In genomic region chr6:116779569-116780164, GRCh38 we compare ENCODE assay signal across 9 cellular contexts. TPM values are rescaled to one million over a fixed set of nuclear protein-coding genes. Genes with fewer than 3 reads are reported as not detected.
DNase-seq lines count a peak whose midpoint lies in the region; ATAC-seq and TF ChIP-seq lines count a peak whose summit lies in the region.
"Had no signal": no experiment of that assay in that cellular context is flagged by ENCODE, and none has a peak within 500 bp of the region (broad histone marks: within the 10 kb centered on the region; RNA-seq: fewer than 3 reads in every experiment).

No MANE protein-coding gene starts in this region.

- no peaks in the 10 kb centered on the region for H3K36me3 ChIP-seq in fibroblast of lung (ENCODE audit: control insufficient read depth, insufficient read depth, low read length)
- H3K36me3 ChIP-seq in skeletal muscle satellite cell (ENCODE audit: insufficient read depth, low read length), result no peaks in the 10 kb centered on the region

- H3K4me3 ChIP-seq in fibroblast of lung (replicated peaks in 1 of 4; ENCODE audit: control extremely low read depth in 1 of 4, insufficient read depth in 1 of 4, low read depth in 3 of 4, low read length in 4 of 4), result peak overlapping the region in 2 of 4 experiments; percentile 8 to 25
- no peak overlapping the region for H3K4me3 ChIP-seq in skeletal muscle satellite cell (ENCODE audit: low read length)

- H3K4me1 ChIP-seq in fibroblast of lung (ENCODE audit: control insufficient read depth, extremely low read depth, insufficient read depth, low read length) (no peaks in the 10 kb centered on the region), skeletal muscle satellite cell (ENCODE audit: control insufficient read depth, insufficient read depth, low read length) (no peaks in the 10 kb centered on the region)

- ATAC-seq in HG03442 (IDR thresholded peaks at IDR 0.05; ENCODE audit: unreplicated experiment) (peak; percentile 53), HG03045 (IDR thresholded peaks at IDR 0.05; ENCODE audit: unreplicated experiment) (no peak)

- TF ChIP-seq CTCF in fibroblast of lung (conservative IDR thresholded peaks at IDR 0.05 in 1 of 2, IDR thresholded peaks at IDR 0.05 in 1 of 2; ENCODE audit: low read depth in 1 of 2, low read length in 2 of 2), result peak in 1 of 2 donors; percentile 42

- no peaks in the 10 kb centered on the region for H3K27me3 ChIP-seq in fibroblast of lung (ENCODE audit: control insufficient read depth, insufficient read depth, low read length)
- no peaks in the 10 kb centered on the region for H3K27me3 ChIP-seq in skeletal muscle satellite cell (ENCODE audit: control insufficient read depth, insufficient read depth, low read length)

- no peaks in the 10 kb centered on the region for H3K79me2 ChIP-seq in fibroblast of lung (ENCODE audit: control insufficient read depth, insufficient read depth, low read length)

- H4K20me1 ChIP-seq in fibroblast of lung (ENCODE audit: control insufficient read depth, extremely low read depth, insufficient read depth, low read length), result no peaks in the 10 kb centered on the region

- no peak overlapping the region for H3K4me2 ChIP-seq in fibroblast of lung (ENCODE audit: extremely low read depth, insufficient read depth, low read length)
- peak overlapping the region; percentile 59 for H3K4me2 ChIP-seq in skeletal muscle satellite cell (ENCODE audit: low read length)

- H2AFZ ChIP-seq in fibroblast of lung (ENCODE audit: low read length), result no peak overlapping the region

- no peaks in the 10 kb centered on the region for H3K9me3 ChIP-seq in fibroblast of lung (ENCODE audit: control insufficient read depth, insufficient read depth, low read depth, low read length)
- no peaks in the 10 kb centered on the region for H3K9me3 ChIP-seq in skeletal muscle satellite cell (replicated peaks; ENCODE audit: low read length)

- peak; percentile 37 for DNase-seq in SKM-1 treated with dmso at 0.1 percent for 144 hours (lab: John Stamatoyannopoulos, UW; ENCODE audit: unreplicated experiment)
- no peak for DNase-seq in SKM-1 (lab: John Stamatoyannopoulos, UW; ENCODE audit: unreplicated experiment)
- DNase-seq in OCI-M1 (lab: John Stamatoyannopoulos, UW), result peak; percentile 89
- DNase-seq in fibroblast of lung (ENCODE audit: low read depth in 2 of 2), result peak; percentile 21 to 67
- DNase-seq in activated CD4-positive, alpha-beta T cell treated with anti-CD3 and anti-CD28 coated beads for 48 hours, result no peak
- DNase-seq: activated naive CD8-positive, alpha-beta T cell treated with anti-CD3 and anti-CD28 coated beads, Interleukin-2, amount 10 ng/mL, durations not matched to agents 7 days and 5 days had no signal

- H3K9ac ChIP-seq in fibroblast of lung (ENCODE audit: insufficient read depth, low read length), result no peak overlapping the region
- H3K9ac ChIP-seq in skeletal muscle satellite cell (ENCODE audit: low read depth, low read length), result peak overlapping the region; percentile 44

- no peak overlapping the region for H3K27ac ChIP-seq in fibroblast of lung (ENCODE audit: insufficient read depth, low read length)

RNA-seq across cellular contexts. Expression of gene FAM162B, which starts 14.1 kb away (rescaled TPM):
- 13.1 and 16.2 TPM in 2 replicates for total RNA-seq in fibroblast of lung
- 8.8 and 35.0 TPM in 2 replicates for polyA plus RNA-seq in fibroblast of lung
- 9.0 and 28.4 TPM in 2 replicates for polyA plus RNA-seq in fibroblast of lung (2012)
- 1.1 and 2.4 TPM in 2 replicates for polyA minus RNA-seq in fibroblast of lung (ENCODE audit: low replicate concordance)
- 7.6 and 10.0 TPM in 2 replicates for total RNA-seq in skeletal muscle satellite cell (2012; rRNA removed)
- total RNA-seq: activated naive CD8-positive, alpha-beta T cell treated with anti-CD3 and anti-CD28 coated beads, Interleukin-2, amount 10 ng/mL, durations not matched to agents 7 days and 5 days had no signal

RNA-seq across cellular contexts. Expression of gene GPRC6A, which starts 49.2 kb away (rescaled TPM):
- total RNA-seq in fibroblast of lung, result not detected in 2 replicates
- not detected in 2 replicates for polyA plus RNA-seq in fibroblast of lung
- polyA plus RNA-seq in fibroblast of lung (2012), result not detected in 2 replicates
- not detected in 2 replicates for polyA minus RNA-seq in fibroblast of lung (ENCODE audit: low replicate concordance)
- total RNA-seq in skeletal muscle satellite cell (2012; rRNA removed), result not detected in 2 replicates
- total RNA-seq: activated naive CD8-positive, alpha-beta T cell treated with anti-CD3 and anti-CD28 coated beads, Interleukin-2, amount 10 ng/mL, durations not matched to agents 7 days and 5 days had no signal

Comparison
In these comparisons a context has a peak if more than half of its experiments do, and no peak if none do; other contexts are left out.
1. DNase-seq: peak in SKM-1 treated with dmso at 0.1 percent for 144 hours (single experiment), OCI-M1 (single experiment) and fibroblast of lung (2 of 2); none in SKM-1 (single experiment) and activated CD4-positive, alpha-beta T cell treated with anti-CD3 and anti-CD28 coated beads for 48 hours (single experiment).